In genomic region chr17:77620282-77620681, GRCh38 we compare ENCODE assay signal across 20 cellular contexts.
"Had no signal": no experiment of that assay in that cellular context is flagged by ENCODE, and none has a peak within 500 bp of the region (broad histone marks: within the 10 kb centered on the region; RNA-seq: fewer than 3 reads in every experiment).

No MANE protein-coding gene starts in this region.

- H3K27me3 Mint-ChIP-seq: activated CD8-positive, alpha-beta T cell treated with anti-CD3 and anti-CD28 coated beads for 36 hours; activated naive CD8-positive, alpha-beta T cell treated with anti-CD3 and anti-CD28 coated beads, Interleukin-2, amount 10 ng/mL, durations not matched to agents 7 days and 5 days; central memory CD8-positive, alpha-beta T cell had no signal

- ATAC-seq: activated CD4-positive, CD25-positive, alpha-beta regulatory T cell treated with anti-CD3 and anti-CD28 coated beads, Interleukin-2, amount 50 U/mL, for 24 hours; activated CD8-positive, alpha-beta T cell treated with anti-CD3 and anti-CD28 coated beads for 36 hours had no signal

- H3K4me3 Mint-ChIP-seq: activated CD8-positive, alpha-beta T cell treated with anti-CD3 and anti-CD28 coated beads for 36 hours; activated naive CD8-positive, alpha-beta T cell treated with anti-CD3 and anti-CD28 coated beads, Interleukin-2, amount 10 ng/mL, durations not matched to agents 7 days and 5 days; central memory CD8-positive, alpha-beta T cell; T-helper 1 cell treated with Interleukin-12 subunit alpha and Interleukin-12 subunit beta and Interleukin-4 antibody, amounts not matched to agents 30 μg/mL and 1 μg/mL, for 36 hours had no signal

- H3K4me3 ChIP-seq: adrenal gland, Peyer's patch had no signal

- H3K36me3 ChIP-seq: adrenal gland, Peyer's patch had no signal

- H3K27ac ChIP-seq: adrenal gland, Peyer's patch had no signal

- H3K27me3 ChIP-seq: adrenal gland, Peyer's patch had no signal

- H3K27ac Mint-ChIP-seq: activated CD8-positive, alpha-beta T cell treated with anti-CD3 and anti-CD28 coated beads for 36 hours; activated naive CD8-positive, alpha-beta T cell treated with anti-CD3 and anti-CD28 coated beads, Interleukin-2, amount 10 ng/mL, durations not matched to agents 7 days and 5 days; T-helper 1 cell treated with Interleukin-12 subunit alpha and Interleukin-12 subunit beta and Interleukin-4 antibody, amounts not matched to agents 30 μg/mL and 1 μg/mL, for 36 hours had no signal

- H3K9me3 Mint-ChIP-seq: central memory CD8-positive, alpha-beta T cell had no signal

- H3K4me1 ChIP-seq: Peyer's patch had no signal

- DNase-seq: activated CD4-positive, alpha-beta T cell treated with anti-CD3 and anti-CD28 coated beads for 4 hours; activated CD8-positive, alpha-beta memory T cell treated with anti-CD3 and anti-CD28 coated beads, Interleukin-2, amount 50 U/mL, for 4 hours; activated CD8-positive, alpha-beta T cell treated with anti-CD3 and anti-CD28 coated beads for 36 hours; activated naive CD4-positive, alpha-beta T cell treated with anti-CD3 and anti-CD28 coated beads, Interleukin-2, amount 50 U/mL, for 16 hours; activated naive CD8-positive, alpha-beta T cell treated with anti-CD3 and anti-CD28 coated beads, Interleukin-2, amount 10 ng/mL, durations not matched to agents 7 days and 5 days; adrenal gland; anterior cingulate cortex; MM.1S; NCI-H1105; NCI-H1436; NCI-H1694 treated with DMSO at 0.1 percent for 48 hours; NCI-H2081; NCI-H510A treated with DMSO at 0.1 percent for 48 hours; NCI-H69; NK-92 treated with Interleukin-12 subunit alpha and Interleukin-12 subunit beta, amount 100 ng/mL, for 24 hours; Peyer's patch; SHP77 treated with DMSO at 0.1 percent for 48 hours had no signal

- H3K9me3 ChIP-seq: adrenal gland, Peyer's patch had no signal
